In the genomic region with DNA sequence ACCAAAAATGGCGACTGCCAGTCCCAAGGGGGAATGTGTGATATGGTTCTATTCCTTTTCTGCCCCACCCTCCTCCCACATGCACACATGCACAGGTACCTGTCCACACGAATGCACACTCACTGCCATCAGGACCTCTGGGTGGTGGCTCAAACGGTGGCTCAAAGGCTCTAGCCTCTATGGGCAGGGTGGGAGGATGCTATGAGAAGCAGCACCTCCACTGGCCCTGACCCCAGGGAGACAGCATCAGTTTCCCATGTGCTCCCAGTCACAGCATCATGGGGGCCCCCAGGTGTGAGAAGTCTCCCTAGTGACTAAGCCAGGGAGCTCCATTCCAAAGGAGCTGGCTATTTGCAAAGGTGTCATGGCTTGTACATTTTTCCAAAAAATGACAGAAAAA, we compare ENCODE assay signal across 16 cellular contexts. TPM values are rescaled to one million over a fixed set of nuclear protein-coding genes. Genes with fewer than 3 reads are reported as not detected.
DNase-seq lines count a peak whose midpoint lies in the region; ATAC-seq and TF ChIP-seq lines count a peak whose summit lies in the region.
"Had no signal": no experiment of that assay in that cellular context is flagged by ENCODE, and none has a peak within 500 bp of the region (broad histone marks: within the 10 kb centered on the region; RNA-seq: fewer than 3 reads in every experiment).

No MANE protein-coding gene starts in this region.

- intact Hi-C loops in cardiac septum (cut with DNase I): no loop called here
- intact Hi-C loops in Right ventricle myocardium superior (cut with DNase I): loop anchor here (2.0 kb wide), 1 partner anchor 18 kb away; no protein-coding TSS in a partner anchor
- intact Hi-C loops in spleen (cut with DNase I; ENCODE audit: low total_unique reads): no loop called here

- H3K4me1 ChIP-seq in spleen: peaks cover 0 to 29% (median 12%) of the 10 kb centered on the region in 6 donors
- H3K4me1 ChIP-seq: BE2C, colonic mucosa had no signal

- H3K9me3 ChIP-seq in spleen: no peaks in the 10 kb centered on the region
- H3K9me3 ChIP-seq: BE2C, Caco-2, colonic mucosa, SK-N-SH, vagina had no signal

- no peaks in the 10 kb centered on the region for H3K27me3 ChIP-seq in spleen (replicated peaks in 1 of 7)
- H3K27me3 ChIP-seq: BE2C, colonic mucosa, vagina had no signal

- ATAC-seq in Right ventricle myocardium superior (ENCODE audit: poor library complexity) (no peak), HG02884 (IDR thresholded peaks at IDR 0.05; ENCODE audit: unreplicated experiment) (no peak), GM18868 (IDR thresholded peaks at IDR 0.05; ENCODE audit: unreplicated experiment) (no peak)

- no peak for TF ChIP-seq POLR2A in spleen (IDR thresholded peaks at IDR 0.05)

- no peak for TF ChIP-seq CTCF in spleen (IDR thresholded peaks at IDR 0.05 in 8 of 11, conservative IDR thresholded peaks at IDR 0.05 in 3 of 11)

- WGBS in spleen, 5 donors: 39 to 48% (median 44%) methylated on average over 3 of the region's 3 CpGs

- DNase-seq in cardiac septum (ENCODE audit: low spot score) (peak; percentile 68), Right ventricle myocardium superior (no peak), islet precursor cell (peak; percentile 41), spleen (peak; percentile 38)
- DNase-seq: activated B cell treated with CpG ODN at 0.5 μM for 24 hours; activated naive CD8-positive, alpha-beta T cell treated with anti-CD3 and anti-CD28 coated beads for 36 hours; NCI-H2029 treated with DMSO at 0.1 percent for 48 hours had no signal

- H3K4me3 ChIP-seq in spleen: no peak overlapping the region
- H3K4me3 ChIP-seq: colonic mucosa, vagina had no signal

- H3K36me3 ChIP-seq in spleen: no peaks in the 10 kb centered on the region
- H3K36me3 ChIP-seq: BE2C, colonic mucosa, vagina had no signal

- H3K27ac ChIP-seq in spleen: peak overlapping the region in 2 of 8 donors; percentile 8 to 21
- H3K27ac ChIP-seq: colonic mucosa, vagina had no signal

RNA-seq across cellular contexts. Expression of a gene that starts 15.9 kb away (rescaled TPM):
- total RNA-seq in cardiac septum (15.3 TPM), Right ventricle myocardium superior (10.4 TPM), spleen (10 to 100 TPM in 5 of 7 donors, 1 to 10 TPM in 2; 7.9 to 20.2 (median 10.8) TPM)
- polyA plus RNA-seq in spleen: 1 to 10 TPM; 1.0 to 7.8 (median 3.5) TPM
- total RNA-seq: activated B cell treated with CpG ODN at 0.5 μM for 24 hours; naive thymus-derived CD8-positive, alpha-beta T cell had no signal
- polyA plus RNA-seq: naive thymus-derived CD8-positive, alpha-beta T cell had no signal

RNA-seq across cellular contexts. Expression of a gene that starts 18.6 kb away (rescaled TPM):
- 17.5 TPM for total RNA-seq in cardiac septum
- 16.8 TPM for total RNA-seq in Right ventricle myocardium superior
- total RNA-seq in spleen: 10 to 100 TPM in 1 of 7 donors, 1 to 10 TPM in 6; 4.4 to 14.2 (median 8.6) TPM
- polyA plus RNA-seq in spleen: 1 to 10 TPM; 4.6 to 7.3 (median 4.8) TPM

RNA-seq across cellular contexts. Expression of a gene that starts 19.2 kb away (rescaled TPM):
- 53.0 TPM for total RNA-seq in cardiac septum
- total RNA-seq in Right ventricle myocardium superior: 46.2 TPM
- 10 to 100 TPM; 68.1 to 82.8 (median 72.8) TPM for total RNA-seq in spleen
- polyA plus RNA-seq in spleen: 10 to 100 TPM; 44.4 to 73.7 (median 72.8) TPM

RNA-seq across cellular contexts. Expression of a gene that starts 24.8 kb away (rescaled TPM):
- 8,054 TPM for total RNA-seq in cardiac septum
- total RNA-seq in Right ventricle myocardium superior: 7,948 TPM
- 1 to 10 TPM in 6 of 7 donors, under 1 TPM in 1; 0.74 to 2.2 (median 1.6) TPM for total RNA-seq in spleen
- polyA plus RNA-seq in spleen: 1 to 10 TPM; 2.2 to 5.8 (median 4.4) TPM
- total RNA-seq: activated B cell treated with CpG ODN at 0.5 μM for 24 hours, HT1080 had no signal

RNA-seq across cellular contexts. Expression of a gene that starts 26.4 kb away (rescaled TPM):
- total RNA-seq in cardiac septum (59.1 TPM), Right ventricle myocardium superior (46.0 TPM), spleen (10 to 100 TPM; 72.5 to 92.7 (median 86.2) TPM)
- 10 to 100 TPM; 18.9 to 45.1 (median 41.7) TPM for polyA plus RNA-seq in spleen
